ENCODE assay signal across 33 cellular contexts in the genomic region with DNA sequence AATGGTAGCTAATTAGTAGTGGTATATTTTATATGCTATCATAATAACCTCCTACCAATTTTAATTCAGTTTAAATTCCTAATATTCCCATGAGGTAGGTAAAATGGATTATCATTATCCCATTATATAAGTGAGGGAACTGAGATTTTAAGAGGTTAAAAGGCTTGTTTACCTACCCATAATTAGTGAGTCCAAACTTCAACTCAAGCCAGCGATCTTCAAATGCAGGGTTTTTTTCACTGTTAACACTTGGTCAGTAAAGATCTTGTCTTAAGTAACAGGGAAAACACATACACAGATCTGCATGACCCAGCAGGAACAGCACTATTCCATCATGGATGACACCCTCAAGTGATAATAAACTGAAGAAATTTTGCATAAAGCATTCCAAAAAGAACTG. TPM values are rescaled to one million over a fixed set of nuclear protein-coding genes. Genes with fewer than 3 reads are reported as not detected.
"Had no signal": no experiment of that assay in that cellular context is flagged by ENCODE, and none has a peak within 500 bp of the region (broad histone marks: within the 10 kb centered on the region; RNA-seq: fewer than 3 reads in every experiment).

No MANE protein-coding gene starts in this region.

- H3K4me1 Mint-ChIP-seq: stimulated activated memory B cell treated with anti-CD40 and anti-IgM and Interleukin-4, amounts not matched to agents 10 μg/mL and 1 μg/mL and 100 μg/mL, for 72 hours; stimulated activated naive CD8-positive, alpha-beta T cell treated with anti-CD3 and anti-CD28 coated beads, Interleukin-15, amount 100 ng/mL, for 72 hours had no signal

- DNase-seq: heart right ventricle; hippocampal formation; kidney; left ventricle myocardium superior; lower lobe of right lung; mammary epithelial cell; mesendoderm; midbrain; mucosa of descending colon; naive thymus-derived CD4-positive, alpha-beta T cell; ovary; retina; right cardiac atrium; sigmoid colon; stimulated activated CD4-positive, alpha-beta T cell treated with anti-CD3 and anti-CD28 coated beads, Interleukin-1b, Interleukin-23, amount 100 ng/mL, for 48 hours; stimulated activated CD4-positive, alpha-beta T cell treated with anti-CD3 and anti-CD28 coated beads, Interleukin-2, amount 100 ng/mL, for 48 hours; stimulated activated CD4-positive, alpha-beta T cell treated with anti-CD3 and anti-CD28 coated beads, Interleukin-4, amount 100 ng/mL, for 4 hours; stimulated activated CD8-positive, alpha-beta memory T cell treated with anti-CD3 and anti-CD28 coated beads, Interleukin-4, amount 100 ng/mL, for 48 hours; stimulated activated naive CD4-positive, alpha-beta T cell treated with Interleukin-2 at 50 U/mL for 16 hours; stimulated activated naive CD8-positive, alpha-beta T cell treated with anti-CD3 and anti-CD28 coated beads, Interleukin-15, amount 100 ng/mL, for 72 hours; substantia nigra; uterus had no signal

- H3K27me3 Mint-ChIP-seq: naive thymus-derived CD4-positive, alpha-beta T cell; natural killer cell treated with Interleukin-12 subunit alpha and Interleukin-12 subunit beta and Interleukin-15 and Interleukin-18, amount 100 ng/mL, for 72 hours; progenitor cell of endocrine pancreas; stimulated activated memory B cell treated with anti-CD40 and anti-IgM and Interleukin-4, amounts not matched to agents 10 μg/mL and 1 μg/mL and 100 μg/mL, for 72 hours; stimulated activated naive CD8-positive, alpha-beta T cell treated with anti-CD3 and anti-CD28 coated beads, Interleukin-15, amount 100 ng/mL, for 72 hours; type B pancreatic cell had no signal

- H3K4me3 ChIP-seq: heart right ventricle, lower lobe of right lung, mucosa of descending colon, ovary, sigmoid colon, smooth muscle cell, tibial nerve, uterus had no signal

- ATAC-seq: heart right ventricle; left ventricle myocardium superior; lower lobe of right lung; mucosa of descending colon; naive thymus-derived CD4-positive, alpha-beta T cell; natural killer cell treated with Interleukin-12 subunit alpha and Interleukin-12 subunit beta and Interleukin-15 and Interleukin-18, amount 100 ng/mL, for 72 hours; right cardiac atrium; stimulated activated memory B cell treated with anti-CD40 and anti-IgM and Interleukin-4, amounts not matched to agents 10 μg/mL and 1 μg/mL and 100 μg/mL, for 72 hours; stimulated activated naive CD8-positive, alpha-beta T cell treated with anti-CD3 and anti-CD28 coated beads, Interleukin-15, amount 100 ng/mL, for 72 hours had no signal

- H3K27ac ChIP-seq: heart right ventricle, lower lobe of right lung, ovary, sigmoid colon, tibial nerve, uterus had no signal

- H3K36me3 Mint-ChIP-seq: natural killer cell treated with Interleukin-12 subunit alpha and Interleukin-12 subunit beta and Interleukin-15 and Interleukin-18, amount 100 ng/mL, for 72 hours; stimulated activated memory B cell treated with anti-CD40 and anti-IgM and Interleukin-4, amounts not matched to agents 10 μg/mL and 1 μg/mL and 100 μg/mL, for 72 hours had no signal

- H3K4me3 Mint-ChIP-seq: naive thymus-derived CD4-positive, alpha-beta T cell; natural killer cell treated with Interleukin-12 subunit alpha and Interleukin-12 subunit beta and Interleukin-15 and Interleukin-18, amount 100 ng/mL, for 72 hours; stimulated activated memory B cell treated with anti-CD40 and anti-IgM and Interleukin-4, amounts not matched to agents 10 μg/mL and 1 μg/mL and 100 μg/mL, for 72 hours; stimulated activated naive CD8-positive, alpha-beta T cell treated with anti-CD3 and anti-CD28 coated beads, Interleukin-15, amount 100 ng/mL, for 72 hours; type B pancreatic cell had no signal

- H3K9me3 Mint-ChIP-seq: naive thymus-derived CD4-positive, alpha-beta T cell; natural killer cell treated with Interleukin-12 subunit alpha and Interleukin-12 subunit beta and Interleukin-15 and Interleukin-18, amount 100 ng/mL, for 72 hours; stimulated activated memory B cell treated with anti-CD40 and anti-IgM and Interleukin-4, amounts not matched to agents 10 μg/mL and 1 μg/mL and 100 μg/mL, for 72 hours; stimulated activated naive CD8-positive, alpha-beta T cell treated with anti-CD3 and anti-CD28 coated beads, Interleukin-15, amount 100 ng/mL, for 72 hours; type B pancreatic cell had no signal

- H3K27me3 ChIP-seq: heart right ventricle, ovary, sigmoid colon, tibial nerve, uterus had no signal

- H3K36me3 ChIP-seq: ovary, uterus had no signal

- H3K4me2 ChIP-seq: smooth muscle cell had no signal

- H3K27ac Mint-ChIP-seq: natural killer cell treated with Interleukin-12 subunit alpha and Interleukin-12 subunit beta and Interleukin-15 and Interleukin-18, amount 100 ng/mL, for 72 hours; progenitor cell of endocrine pancreas; stimulated activated memory B cell treated with anti-CD40 and anti-IgM and Interleukin-4, amounts not matched to agents 10 μg/mL and 1 μg/mL and 100 μg/mL, for 72 hours; stimulated activated naive CD8-positive, alpha-beta T cell treated with anti-CD3 and anti-CD28 coated beads, Interleukin-15, amount 100 ng/mL, for 72 hours; type B pancreatic cell had no signal

- H3K9me3 ChIP-seq: heart right ventricle, lower lobe of right lung, mucosa of descending colon, ovary, sigmoid colon, tibial nerve, uterus had no signal

- FAIRE-seq: kidney had no signal

RNA-seq across cellular contexts. Expression of gene FABP2, which starts 31.3 kb away (rescaled TPM):
- total RNA-seq: kidney; left ventricle myocardium superior; lower lobe of right lung; mammary epithelial cell; myocyte; natural killer cell treated with Interleukin-12 subunit alpha and Interleukin-12 subunit beta and Interleukin-15 and Interleukin-18, amount 100 ng/mL, for 72 hours; omental fat pad; progenitor cell of endocrine pancreas; right cardiac atrium; sigmoid colon; smooth muscle cell; temporal lobe; tibial nerve; ureter; uterus had no signal
- polyA plus RNA-seq: mammary epithelial cell; naive thymus-derived CD4-positive, alpha-beta T cell; neural cell; ovary; smooth muscle cell had no signal
